Comparison of ENCODE assay signal across 1 cellular context in the genomic region with DNA sequence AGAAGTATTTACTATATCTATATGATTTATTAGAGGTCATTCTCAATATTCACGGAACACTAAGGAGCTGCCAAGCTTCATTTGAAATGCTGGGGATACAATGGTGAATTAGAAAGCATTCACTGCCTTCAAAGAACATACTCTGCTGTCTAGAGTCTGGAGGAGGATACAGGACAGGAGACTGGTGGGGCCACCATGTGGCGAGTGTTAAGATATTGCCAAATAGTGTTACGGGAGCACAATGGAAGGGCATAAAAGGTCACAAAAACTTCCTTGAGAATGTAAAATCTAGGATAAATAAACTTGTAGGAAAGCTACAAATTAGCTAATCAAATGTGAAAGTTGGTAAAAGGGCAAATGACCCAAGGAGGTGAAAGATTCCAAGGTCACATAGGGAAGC.
TF ChIP-seq lines count a peak whose summit lies in the region.

No MANE protein-coding gene starts in this region.

TF ChIP-seq in SK-N-SH treated with all-trans-retinoic acid at 6 μM for 48 hours, 23 proteins besides CTCF, POLR2A, EP300 and RAD21 (continued from another document):
- no peak for TF ChIP-seq TSHZ2 (CRISPR knock-in tag; IDR thresholded peaks at IDR 0.05)
